8 cellular contexts compared by ENCODE assay signal in genomic region chr5:1003296-1003937, GRCh38. TPM values are rescaled to one million over a fixed set of nuclear protein-coding genes. Genes with fewer than 3 reads are reported as not detected.
A peak's percentile ranks its signal among the peaks of the same experiment; 100 is the strongest.
DNase-seq lines count a peak whose midpoint lies in the region; ATAC-seq, FAIRE-seq and TF ChIP-seq lines count a peak whose summit lies in the region.

No MANE protein-coding gene starts in this region.

- no peak for TF ChIP-seq POLR2A in prostate gland (IDR thresholded peaks at IDR 0.05)

- H3K36me3 ChIP-seq in bronchial epithelial cell (ENCODE audit: control insufficient read depth, insufficient read depth, low read length) (no peaks in the 10 kb centered on the region), prostate gland (no peaks in the 10 kb centered on the region)

- H3K4me1 ChIP-seq in prostate gland (replicated peaks), result no peaks in the 10 kb centered on the region

- intact Hi-C loops in prostate gland (cut with DNase I), result loop anchor here (5.0 kb wide), 1 partner anchor 76 kb away; no protein-coding TSS in a partner anchor

- H3K27me3 ChIP-seq in bronchial epithelial cell (ENCODE audit: control insufficient read depth, insufficient read depth, low read length), result peaks cover 26% of the 10 kb centered on the region
- no peaks in the 10 kb centered on the region for H3K27me3 ChIP-seq in prostate gland (replicated peaks; ENCODE audit: insufficient read depth)

- H3K9me3 ChIP-seq in prostate gland, result no peaks in the 10 kb centered on the region

- no peak overlapping the region for H3K4me3 ChIP-seq in bronchial epithelial cell (ENCODE audit: low read depth, low read length)
- H3K4me3 ChIP-seq in prostate gland, result no peak overlapping the region

- no peak overlapping the region for H3K27ac ChIP-seq in prostate gland

- no peak for TF ChIP-seq CTCF in bronchial epithelial cell (IDR thresholded peaks at IDR 0.05; ENCODE audit: insufficient read depth, low read length, severe bottlenecking)
- TF ChIP-seq CTCF in prostate gland (IDR thresholded peaks at IDR 0.05), result no peak

- peak; percentile 92 for FAIRE-seq in HTR-8/SVneo (lab: Jason Lieb, UNC)
- FAIRE-seq in bronchial epithelial cell (lab: Jason Lieb, UNC), result peak; percentile 98

- WGBS in prostate gland, result 40% methylated on average over 21 of the region's 21 CpGs

- ATAC-seq in GM18858 (IDR thresholded peaks at IDR 0.05; ENCODE audit: unreplicated experiment) (no peak), GM18498 (IDR thresholded peaks at IDR 0.05; ENCODE audit: unreplicated experiment) (no peak)

- DNase-seq in HTR-8/SVneo (ENCODE audit: insufficient read length, low spot score) (no peak), NCI-H226 (peak; percentile 77), bronchial epithelial cell (ENCODE audit: low read depth) (peak; percentile 97), prostate gland (ENCODE audit: low spot score) (peak; percentile 88), H4 (ENCODE audit: low spot score) (no peak), GM19238 (ENCODE audit: insufficient read length, low spot score) (no peak)

RNA-seq across cellular contexts. Expression of gene NKD2, which starts 5.2 kb away (rescaled TPM):
- total RNA-seq in bronchial epithelial cell (0.26 and 0.51 TPM in 2 replicates), prostate gland (10 to 100 TPM in 1 of 2 donors, 1 to 10 TPM in 1; 2.9 to 22.1 TPM)
- 0.43 and 2.8 TPM in 2 replicates for total RNA-seq in H4 (2014; rRNA removed; shearing (Covaris generic))

Comparison
In these comparisons a context has a peak if more than half of its experiments do, and no peak if none do; other contexts are left out.
1. DNase-seq: peak in NCI-H226 (single experiment), bronchial epithelial cell (single experiment) and prostate gland (single experiment); none in HTR-8/SVneo (single experiment), H4 (single experiment) and GM19238 (single experiment).